8 cellular contexts compared by ENCODE assay signal in genomic region chr6:33592595-33593413, GRCh38. TPM values are rescaled to one million over a fixed set of nuclear protein-coding genes. Genes with fewer than 3 reads are reported as not detected.
DNase-seq lines count a peak whose midpoint lies in the region; ATAC-seq, FAIRE-seq and TF ChIP-seq lines count a peak whose summit lies in the region.

No MANE protein-coding gene starts in this region.

- no peaks in the 10 kb centered on the region for H3K36me3 ChIP-seq in H1 (ENCODE audit: control insufficient read depth in 2 of 4, insufficient read depth in 4 of 4, low read length in 3 of 4)
- no peaks in the 10 kb centered on the region for H3K36me3 ChIP-seq in rectal smooth muscle tissue (ENCODE audit: control insufficient read depth, insufficient read depth, low read length)

- H3K4me1 ChIP-seq in H1 (replicated peaks in 1 of 4; ENCODE audit: control insufficient read depth in 3 of 4, insufficient read depth in 4 of 4, low read length in 3 of 4) = peaks cover 5 to 28% (median 17%) of the 10 kb centered on the region in 4 experiments
- no peaks in the 10 kb centered on the region for H3K4me1 ChIP-seq in rectal smooth muscle tissue (ENCODE audit: control insufficient read depth, insufficient read depth, low read length)

- no peaks in the 10 kb centered on the region for H3K79me1 ChIP-seq in H1 (ENCODE audit: low read depth, low read length)

- H3K27ac Mint-ChIP-seq in CD4-positive, alpha-beta T cell = peak overlapping the region; percentile 73

- peak overlapping the region; percentile 81; the same call in 1 of the 2 replicates for H4K8ac ChIP-seq in H1 (ENCODE audit: extremely low read depth, insufficient read depth, low read length)

- H3K27me3 Mint-ChIP-seq in CD4-positive, alpha-beta T cell = no peaks in the 10 kb centered on the region

- DNase-seq in CD4-positive, alpha-beta T cell = peak; percentile 36 to 61 (median 52)
- DNase-seq in H1 (ENCODE audit: low read depth in 1 of 2, low spot score in 2 of 2) (peak in 1 of 2 experiments; percentile 87), superior temporal gyrus (ENCODE audit: extremely low spot score) (no peak), OCI-M2 (lab: John Stamatoyannopoulos, UW; ENCODE audit: unreplicated experiment) (no peak), D721Med (ENCODE audit: insufficient read length, low spot score) (no peak)

- H3K18ac ChIP-seq in H1 (ENCODE audit: extremely low read depth, low read length) = peak overlapping the region; percentile 95

- peak overlapping the region; percentile 98; the same call in 1 of the 2 replicates for H2BK12ac ChIP-seq in H1 (ENCODE audit: low read depth, low read length)

- no peak overlapping the region for H3K9ac ChIP-seq in H1 (replicated peaks in 1 of 4; ENCODE audit: extremely low read depth in 1 of 4, low read depth in 3 of 4, low read length in 3 of 4)
- no peak overlapping the region for H3K9ac ChIP-seq in rectal smooth muscle tissue (ENCODE audit: low read length)

- no peaks in the 10 kb centered on the region for H3K36me3 Mint-ChIP-seq in CD4-positive, alpha-beta T cell (ENCODE audit: low read depth)

- peak overlapping the region; percentile 22 for H3K27ac ChIP-seq in CD4-positive, alpha-beta T cell (ENCODE audit: low read depth, low read length)
- H3K27ac ChIP-seq in H1 (ENCODE audit: low read depth, low read length) (no peak overlapping the region), rectal smooth muscle tissue (ENCODE audit: low read depth, low read length) (no peak overlapping the region)

- H2BK5ac ChIP-seq in H1 (ENCODE audit: low read depth, low read length) = peak overlapping the region; percentile 78; the same call in 1 of the 2 replicates

- 0 out of 2 replicates have a peak overlapping the region, but pooled peaks have one; percentile 28 for H2AFZ ChIP-seq in H1 (ENCODE audit: low read length)

- H4K5ac ChIP-seq in H1 (ENCODE audit: insufficient read length, low read depth, low read length) = no peak overlapping the region

- H3K23me2 ChIP-seq in H1 (ENCODE audit: low read depth, low read length) = no peaks in the 10 kb centered on the region; the same call in 1 of the 2 replicates

- 0 out of 2 replicates have a peak overlapping the region, but pooled peaks have one; percentile 10 for H2AK5ac ChIP-seq in H1 (ENCODE audit: low read depth, low read length)

- H3K4me3 Mint-ChIP-seq in CD4-positive, alpha-beta T cell = peak overlapping the region; percentile 75

- no peaks in the 10 kb centered on the region for H3K79me2 ChIP-seq in H1 (ENCODE audit: control insufficient read depth in 1 of 2, insufficient read depth in 2 of 2, low read length in 2 of 2)

- H3K4ac ChIP-seq in H1 (replicated peaks; ENCODE audit: insufficient read length, low read depth, low read length) = peak overlapping the region; percentile 46

- no peaks in the 10 kb centered on the region for H3K9me3 Mint-ChIP-seq in CD4-positive, alpha-beta T cell

- peak overlapping the region; percentile 90 for H4K91ac ChIP-seq in H1 (replicated peaks; ENCODE audit: insufficient read length, low read length)

- TF ChIP-seq CTCF in CD4-positive, alpha-beta T cell (IDR thresholded peaks at IDR 0.05) = no peak
- no peak for TF ChIP-seq CTCF in H1 (IDR thresholded peaks at IDR 0.05; ENCODE audit: control extremely low read depth in 1 of 3, insufficient read depth in 1 of 3, low read depth in 1 of 3, low read length in 3 of 3)
- TF ChIP-seq CTCF in D721Med (IDR thresholded peaks at IDR 0.05; ENCODE audit: insufficient read depth, missing control alignments) = no peak

- peak; percentile 77 for ATAC-seq in CD4-positive, alpha-beta T cell (ENCODE audit: poor library complexity)
- ATAC-seq in GM21825 (IDR thresholded peaks at IDR 0.05; ENCODE audit: unreplicated experiment) = peak; percentile 33
- peak; percentile 46 to 61 for ATAC-seq in activated CD4-positive, CD25-positive, alpha-beta regulatory T cell treated with anti-CD3 and anti-CD28 coated beads, Interleukin-2, amount 50 U/mL, for 24 hours

- peak overlapping the region; percentile 98; the same call in 1 of the 2 replicates for H2BK15ac ChIP-seq in H1 (ENCODE audit: low read length)

- intact Hi-C loops in CD4-positive, alpha-beta T cell (cut with DNase I, micrococcal nuclease) = no loop called here

- H3K27me3 ChIP-seq in CD4-positive, alpha-beta T cell (ENCODE audit: control insufficient read depth, insufficient read depth, low read length) = no peaks in the 10 kb centered on the region
- H3K27me3 ChIP-seq in H1 (replicated peaks in 1 of 4; ENCODE audit: control insufficient read depth in 3 of 4, extremely low read depth in 1 of 4, insufficient read depth in 3 of 4, low read length in 3 of 4) = no peaks in the 10 kb centered on the region
- no peaks in the 10 kb centered on the region for H3K27me3 ChIP-seq in rectal smooth muscle tissue (ENCODE audit: control insufficient read depth, insufficient read depth, low read length)

- no peak for TF ChIP-seq POLR2A in H1 (IDR thresholded peaks at IDR 0.05; ENCODE audit: control extremely low read depth in 1 of 2, low read depth in 2 of 2, low read length in 2 of 2)

- no peak overlapping the region for H3K14ac ChIP-seq in H1 (ENCODE audit: insufficient read length)

- H3K4me3 ChIP-seq in H1 (ENCODE audit: extremely low read depth in 1 of 4, insufficient read depth in 2 of 4, low read depth in 3 of 4, low read length in 4 of 4) (peak overlapping the region; percentile 12 to 53 (median 20); a peak in 6 of 8 replicates), rectal smooth muscle tissue (ENCODE audit: low read length) (peak overlapping the region; percentile 44)

- no peaks in the 10 kb centered on the region for H4K20me1 ChIP-seq in H1 (replicated peaks in 1 of 2; ENCODE audit: control insufficient read depth in 1 of 2, insufficient read depth in 2 of 2, low read length in 2 of 2)

- CTCF ChIA-PET in CD4-positive, alpha-beta T cell (lab: Charles Lee) = interaction anchor here (0.6 to 0.9 kb wide), 2 partner anchors 28 to 214 kb away, joined by 3 to 5 read pairs; partner anchors contain the start of gene ITPR3
- CTCF ChIA-PET in H1 (lab: Charles Lee; ENCODE audit: partially characterized antibody) = interaction anchor here (1.0 to 9.3 kb wide), 11 partner anchors 10 to 118 kb away, joined by 3 to 131 read pairs (median 8); partner anchors contain the start of gene UQCC2

- H3K4me1 Mint-ChIP-seq in CD4-positive, alpha-beta T cell (ENCODE audit: low read depth) = peaks cover 17% of the 10 kb centered on the region

- POLR2A ChIA-PET in CD4-positive, alpha-beta T cell (lab: Charles Lee) = interaction anchor here (0.6 to 2.1 kb wide), 8 partner anchors 13 to 119 kb away, joined by 3 to 16 read pairs (median 4); partner anchors contain the start of genes BAK1, ITPR3 and UQCC2
- POLR2A ChIA-PET in H1 (lab: Charles Lee; ENCODE audit: partially characterized antibody) = interaction anchor here (0.6 to 1.6 kb wide), 9 partner anchors 11 to 172 kb away, joined by 3 to 6 read pairs (median 4); partner anchors contain the start of genes ITPR3 and ZBTB9

- FAIRE-seq in H1 (lab: Jason Lieb, UNC) = no peak
- no peak for FAIRE-seq in D721Med (lab: Jason Lieb, UNC)

- no peaks in the 10 kb centered on the region for H3K9me3 ChIP-seq in CD4-positive, alpha-beta T cell (ENCODE audit: control insufficient read depth, low read length)
- H3K9me3 ChIP-seq in H1 (ENCODE audit: insufficient read depth in 2 of 2, low read depth in 1 of 2, low read length in 1 of 2) = no peaks in the 10 kb centered on the region

- H2BK20ac ChIP-seq in H1 (ENCODE audit: low read length) = peak overlapping the region; percentile 92

- H3K56ac ChIP-seq in H1 (replicated peaks; ENCODE audit: insufficient read length, low read depth, low read length) = no peak overlapping the region

- H3K4me2 ChIP-seq in H1 (ENCODE audit: insufficient read depth in 1 of 2, low read depth in 2 of 2, low read length in 2 of 2) = peak overlapping the region; percentile 64 to 78

- WGBS in H1 (ENCODE audit: extremely low coverage in 1 of 2, insufficient coverage in 1 of 2, insufficient read length in 1 of 2, insufficient replicate concordance in 2 of 2, low coverage in 1 of 2, low lambda C conversion rate in 2 of 2, missing lambda C conversion rate in 1 of 2), 2 experiments = 51% methylated on average over 50 of the region's 57 CpGs; no CpG with 5 or more reads in 1 of the 2 experiments

- TF ChIP-seq EP300 in H1 (IDR thresholded peaks at IDR 0.05; ENCODE audit: borderline replicate concordance in 1 of 2, low read depth in 2 of 2, low read length in 2 of 2) = no peak

- H3K23ac ChIP-seq in H1 (ENCODE audit: insufficient read length) = no peak overlapping the region

- no peak for TF ChIP-seq RAD21 in H1 (IDR thresholded peaks at IDR 0.05 in 1 of 2, conservative IDR thresholded peaks at IDR 0.05 in 1 of 2; ENCODE audit: low read depth in 2 of 2, low read length in 2 of 2)

- H2BK120ac ChIP-seq in H1 (replicated peaks; ENCODE audit: low read depth, low read length) = peak overlapping the region; percentile 23

TF ChIP-seq in H1, 55 proteins besides CTCF, POLR2A, EP300 and RAD21 (continues in another document):
- TF ChIP-seq FOSL1 (IDR thresholded peaks at IDR 0.05; ENCODE audit: insufficient read depth, low read depth, low read length) = no peak
- 0 out of 2 replicates have a peak, but pooled peaks have one; percentile 30 for TF ChIP-seq BACH1 (IDR thresholded peaks at IDR 0.05; ENCODE audit: low read length)
- no peak for TF ChIP-seq TAF1 (IDR thresholded peaks at IDR 0.05; ENCODE audit: low read depth, low read length)
- no peak for TF ChIP-seq SUZ12 (IDR thresholded peaks at IDR 0.05; ENCODE audit: low read length)

RNA-seq across cellular contexts. Expression of gene BAK1, which starts 12.7 kb away (rescaled TPM):
- total RNA-seq in CD4-positive, alpha-beta T cell = 10 to 100 TPM; 38.3 to 40.8 TPM
- 43.3 and 45.1 TPM in 2 replicates for total RNA-seq in H1 (2021; fragmentation: NEBNext Ultra II Directional; extraction: Animal tissue kit (Norgen Biotek cat#: 25700))
- polyA plus RNA-seq in H1 (2011; rRNA removed) = 43.4 and 51.4 TPM in 2 replicates
- polyA plus RNA-seq in H1 (2011; cell fraction: cytosol; rRNA removed) = 38.7 TPM
- polyA plus RNA-seq in H1 (2011; cell fraction: nucleus; rRNA removed) = 33.2 TPM
- 25.3 to 42.8 TPM (median 38.6 TPM) in 4 replicates for polyA plus RNA-seq in H1 (2012, experiment 1 of 2)
- polyA plus RNA-seq in H1 (2012, experiment 2 of 2) = 50.1 TPM
- 19.1 TPM for polyA plus RNA-seq in H1 (2013, experiment 1 of 2)
- 19.0 TPM for polyA plus RNA-seq in H1 (2013, experiment 2 of 2)
- 33.0 and 37.7 TPM in 2 replicates for polyA minus RNA-seq in H1 (2011; rRNA and poly(A)+ RNA removed)
- polyA minus RNA-seq in H1 (2011; cell fraction: cytosol; rRNA and poly(A)+ RNA removed) = 27.4 TPM
- polyA minus RNA-seq in H1 (2011; cell fraction: nucleus; rRNA and poly(A)+ RNA removed) = 15.8 TPM

RNA-seq across cellular contexts. Expression of gene ITPR3, which starts 28.3 kb away (rescaled TPM):
- total RNA-seq in CD4-positive, alpha-beta T cell = 10 to 100 TPM; 44.5 to 45.5 TPM
- 44.9 and 45.7 TPM in 2 replicates for total RNA-seq in H1 (2021; fragmentation: NEBNext Ultra II Directional; extraction: Animal tissue kit (Norgen Biotek cat#: 25700))
- polyA plus RNA-seq in H1 (2011; rRNA removed) = 29.1 and 37.2 TPM in 2 replicates
- 22.7 TPM for polyA plus RNA-seq in H1 (2011; cell fraction: cytosol; rRNA removed)
- polyA plus RNA-seq in H1 (2011; cell fraction: nucleus; rRNA removed) = 157 TPM
- polyA plus RNA-seq in H1 (2012, experiment 1 of 2) = 22.4 to 35.2 TPM (median 31.8 TPM) in 4 replicates
- polyA plus RNA-seq in H1 (2012, experiment 2 of 2) = 11.9 TPM
- 24.7 TPM for polyA plus RNA-seq in H1 (2013, experiment 1 of 2)
- polyA plus RNA-seq in H1 (2013, experiment 2 of 2) = 23.5 TPM
- polyA minus RNA-seq in H1 (2011; rRNA and poly(A)+ RNA removed) = 45.6 and 48.9 TPM in 2 replicates
- polyA minus RNA-seq in H1 (2011; cell fraction: cytosol; rRNA and poly(A)+ RNA removed) = 23.7 TPM
- polyA minus RNA-seq in H1 (2011; cell fraction: nucleus; rRNA and poly(A)+ RNA removed) = 42.2 TPM

Comparison
In these comparisons a context has a peak if more than half of its experiments do, and no peak if none do; other contexts are left out.
1. DNase-seq: peak in CD4-positive, alpha-beta T cell (10 of 10); none in superior temporal gyrus (single experiment), OCI-M2 (single experiment) and D721Med (single experiment).
2. Peak in every context shown above with its lines, with median percentiles within 50 percentile points of each other: ATAC-seq.